12 cellular contexts compared by ENCODE assay signal in the genomic region with DNA sequence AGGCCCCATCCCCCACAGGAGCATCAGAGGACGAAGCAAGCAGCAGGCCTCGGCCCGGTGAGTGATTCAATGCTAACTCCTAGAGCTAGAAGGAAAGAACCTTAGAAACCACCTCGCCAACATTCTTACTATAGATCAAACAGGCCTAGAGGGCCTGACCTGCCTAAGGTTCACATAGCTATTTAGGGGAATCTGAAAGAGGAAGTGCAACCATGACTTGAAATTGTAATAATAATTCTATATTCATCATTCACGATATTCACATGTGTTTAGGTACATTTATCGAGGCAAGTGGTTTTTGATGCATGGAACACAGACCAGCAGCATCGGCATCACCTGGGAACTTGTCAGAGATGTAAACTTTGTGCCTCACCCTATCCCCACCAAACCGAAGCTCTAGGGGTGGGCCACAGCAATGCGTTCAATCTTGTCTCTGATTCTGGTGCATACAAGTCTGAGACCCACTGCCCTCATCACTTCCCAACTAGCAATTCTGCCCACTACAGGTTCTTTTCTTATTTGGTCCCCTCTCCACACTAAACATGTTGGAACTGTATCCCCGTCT.
DNase-seq lines count a peak whose midpoint lies in the region; ATAC-seq and TF ChIP-seq lines count a peak whose summit lies in the region.
"Had no signal": no experiment of that assay in that cellular context is flagged by ENCODE, and none has a peak within 500 bp of the region (broad histone marks: within the 10 kb centered on the region; RNA-seq: fewer than 3 reads in every experiment).

No MANE protein-coding gene starts in this region.

- intact Hi-C loops in activated CD8-positive, alpha-beta T cell treated with anti-CD3 and anti-CD28 coated beads for 36 hours (cut with micrococcal nuclease) = no loop called here
- intact Hi-C loops in transverse colon (cut with DNase I; ENCODE audit: low total_unique reads) = loop anchor here (1.0 kb wide), 1 partner anchor 30 kb away; no protein-coding TSS in a partner anchor

- H3K27ac Mint-ChIP-seq in activated CD8-positive, alpha-beta T cell treated with anti-CD3 and anti-CD28 coated beads for 36 hours = peak overlapping the region; percentile 6
- H3K27ac Mint-ChIP-seq in activated CD8-positive, alpha-beta T cell treated with anti-CD3 and anti-CD28 coated beads, Interleukin-2, amount 10 ng/mL, durations not matched to agents 7 days and 5 days = no peak overlapping the region

- H3K27me3 ChIP-seq in MM.1S (replicated peaks; ENCODE audit: insufficient read depth, low read length) (no peaks in the 10 kb centered on the region), transverse colon (no peaks in the 10 kb centered on the region)
- H3K27me3 ChIP-seq: esophagus squamous epithelium had no signal

- H3K4me2 ChIP-seq in MM.1S (ENCODE audit: low read depth, low read length) = peak overlapping the region; percentile 73
- H3K4me2 ChIP-seq: A549 had no signal

- TF ChIP-seq POLR2A in transverse colon (IDR thresholded peaks at IDR 0.05) = no peak

- H3F3A ChIP-seq in MM.1S (ENCODE audit: insufficient read depth, low read length) = peaks cover 42% of the 10 kb centered on the region

- no peaks in the 10 kb centered on the region for H4K20me1 ChIP-seq in MM.1S (ENCODE audit: insufficient read depth, low read length)

- H3K9me3 ChIP-seq in MM.1S (replicated peaks; ENCODE audit: insufficient read depth, low read length) = no peaks in the 10 kb centered on the region
- no peaks in the 10 kb centered on the region for H3K9me3 ChIP-seq in transverse colon
- H3K9me3 ChIP-seq: A549, esophagus squamous epithelium had no signal

- no peak for TF ChIP-seq EP300 in transverse colon (IDR thresholded peaks at IDR 0.05; ENCODE audit: low read depth)

- H3K9me3 Mint-ChIP-seq in activated CD8-positive, alpha-beta T cell treated with anti-CD3 and anti-CD28 coated beads for 36 hours = peaks cover 7% of the 10 kb centered on the region
- H3K9me3 Mint-ChIP-seq in activated CD8-positive, alpha-beta T cell treated with anti-CD3 and anti-CD28 coated beads, Interleukin-2, amount 10 ng/mL, durations not matched to agents 7 days and 5 days (ENCODE audit: insufficient read depth) = peaks cover 12% of the 10 kb centered on the region

- H3K4me3 Mint-ChIP-seq in activated CD8-positive, alpha-beta T cell treated with anti-CD3 and anti-CD28 coated beads for 36 hours = no peak overlapping the region
- no peak overlapping the region for H3K4me3 Mint-ChIP-seq in activated CD8-positive, alpha-beta T cell treated with anti-CD3 and anti-CD28 coated beads, Interleukin-2, amount 10 ng/mL, durations not matched to agents 7 days and 5 days

- H3K36me3 ChIP-seq in MM.1S (replicated peaks; ENCODE audit: insufficient read depth, low read length) (no peaks in the 10 kb centered on the region), transverse colon (no peaks in the 10 kb centered on the region)

- DNase-seq in activated CD8-positive, alpha-beta T cell treated with anti-CD3 and anti-CD28 coated beads for 36 hours = peak; percentile 14
- DNase-seq in activated CD8-positive, alpha-beta T cell treated with anti-CD3 and anti-CD28 coated beads, Interleukin-2, amount 10 ng/mL, durations not matched to agents 7 days and 5 days = no peak
- DNase-seq in MM.1S = peak; percentile 95
- peak; percentile 56 for DNase-seq in transverse colon
- no peak for DNase-seq in stimulated activated naive CD4-positive, alpha-beta T cell (lab: John Stamatoyannopoulos, UW)
- no peak for DNase-seq in activated gamma-delta T cell (lab: John Stamatoyannopoulos, UW)
- DNase-seq in activated CD4-positive, alpha-beta T cell treated with anti-CD3 and anti-CD28 coated beads, Interleukin-2, amount 50 U/mL, for 4 hours = no peak
- DNase-seq: esophagus squamous epithelium, mesendoderm had no signal

- H3K4me1 ChIP-seq in MM.1S (ENCODE audit: low read length) = peaks cover 50% of the 10 kb centered on the region
- H3K4me1 ChIP-seq in transverse colon = peaks cover 0 to 24% (median 14%) of the 10 kb centered on the region in 4 donors
- H3K4me1 ChIP-seq: A549, esophagus squamous epithelium had no signal

- CTCF ChIA-PET in activated CD8-positive, alpha-beta T cell treated with anti-CD3 and anti-CD28 coated beads for 36 hours (lab: Charles Lee) = no interaction called here
- CTCF ChIA-PET in activated CD8-positive, alpha-beta T cell treated with anti-CD3 and anti-CD28 coated beads, Interleukin-2, amount 10 ng/mL, durations not matched to agents 7 days and 5 days (lab: Charles Lee) = no interaction called here

- 0 out of 2 replicates have a peak, but pooled peaks cover 4% of the 10 kb centered on the region for H3K79me2 ChIP-seq in MM.1S (ENCODE audit: low read length)

- H3K36me3 Mint-ChIP-seq in activated CD8-positive, alpha-beta T cell treated with anti-CD3 and anti-CD28 coated beads for 36 hours (ENCODE audit: low read depth) = peaks cover 21% of the 10 kb centered on the region
- peaks cover 28% of the 10 kb centered on the region for H3K36me3 Mint-ChIP-seq in activated CD8-positive, alpha-beta T cell treated with anti-CD3 and anti-CD28 coated beads, Interleukin-2, amount 10 ng/mL, durations not matched to agents 7 days and 5 days (ENCODE audit: low read depth)

- POLR2A ChIA-PET in activated CD8-positive, alpha-beta T cell treated with anti-CD3 and anti-CD28 coated beads for 36 hours (lab: Charles Lee) = no interaction called here
- POLR2A ChIA-PET in activated CD8-positive, alpha-beta T cell treated with anti-CD3 and anti-CD28 coated beads, Interleukin-2, amount 10 ng/mL, durations not matched to agents 7 days and 5 days (lab: Charles Lee) = no interaction called here

- H3K27ac ChIP-seq in MM.1S (ENCODE audit: low read length) (peak overlapping the region; percentile 97), transverse colon (peak overlapping the region in 2 of 4 donors; percentile 36 to 50)
- H3K27ac ChIP-seq: A549 had no signal

- peaks cover 14% of the 10 kb centered on the region for H3K4me1 Mint-ChIP-seq in activated CD8-positive, alpha-beta T cell treated with anti-CD3 and anti-CD28 coated beads for 36 hours (ENCODE audit: low read depth)
- peaks cover 36% of the 10 kb centered on the region for H3K4me1 Mint-ChIP-seq in activated CD8-positive, alpha-beta T cell treated with anti-CD3 and anti-CD28 coated beads, Interleukin-2, amount 10 ng/mL, durations not matched to agents 7 days and 5 days (ENCODE audit: low read depth)

- peak overlapping the region; percentile 20 for H2AFZ ChIP-seq in MM.1S (ENCODE audit: low read length)

- H3K4me3 ChIP-seq in MM.1S (ENCODE audit: low read length) (peak overlapping the region; percentile 47), transverse colon (no peak overlapping the region)
- H3K4me3 ChIP-seq: A549, esophagus squamous epithelium had no signal

- no peak for TF ChIP-seq CTCF in activated CD8-positive, alpha-beta T cell treated with anti-CD3 and anti-CD28 coated beads for 36 hours (IDR thresholded peaks at IDR 0.05)
- TF ChIP-seq CTCF in MM.1S (IDR thresholded peaks at IDR 0.05; ENCODE audit: low read length) = no peak
- TF ChIP-seq CTCF in transverse colon (IDR thresholded peaks at IDR 0.05) = no peak

- peak overlapping the region; percentile 71 for H3K9ac ChIP-seq in MM.1S (ENCODE audit: low read length)

- peak; percentile 49 for ATAC-seq in activated CD8-positive, alpha-beta T cell treated with anti-CD3 and anti-CD28 coated beads for 36 hours
- no peak for ATAC-seq in activated CD8-positive, alpha-beta T cell treated with anti-CD3 and anti-CD28 coated beads, Interleukin-2, amount 10 ng/mL, durations not matched to agents 7 days and 5 days
- peak; percentile 66 for ATAC-seq in HG02642 (IDR thresholded peaks at IDR 0.05; ENCODE audit: poor library complexity, unreplicated experiment)
- ATAC-seq: A549, Panc1 had no signal

- WGBS in transverse colon (ENCODE audit: low coverage in 1 of 2), 2 donors = 83 to 89% methylated on average over 10 of the region's 10 CpGs

- H3K9me2 ChIP-seq in MM.1S (replicated peaks; ENCODE audit: insufficient read depth, low read length) = no peaks in the 10 kb centered on the region

- H3K27me3 Mint-ChIP-seq in activated CD8-positive, alpha-beta T cell treated with anti-CD3 and anti-CD28 coated beads for 36 hours = no peaks in the 10 kb centered on the region
- no peaks in the 10 kb centered on the region for H3K27me3 Mint-ChIP-seq in activated CD8-positive, alpha-beta T cell treated with anti-CD3 and anti-CD28 coated beads, Interleukin-2, amount 10 ng/mL, durations not matched to agents 7 days and 5 days (ENCODE audit: low read depth)

- in situ Hi-C loops in transverse colon (cut with MboI; ENCODE audit: low pct_ligation_motif_present in 1 of 4, low pct_unique_long_range_greater_than_20kb in 1 of 4, low sequenced_read_pairs in 3 of 4) = no loop called here

Comparison
In these comparisons a context has a peak if more than half of its experiments do, and no peak if none do; other contexts are left out.
1. DNase-seq: peak in activated CD8-positive, alpha-beta T cell treated with anti-CD3 and anti-CD28 coated beads for 36 hours (single experiment), MM.1S (single experiment) and transverse colon (single experiment); none in activated CD8-positive, alpha-beta T cell treated with anti-CD3 and anti-CD28 coated beads, Interleukin-2, amount 10 ng/mL, durations not matched to agents 7 days and 5 days (single experiment), stimulated activated naive CD4-positive, alpha-beta T cell (0 of 6), activated gamma-delta T cell (single experiment) and activated CD4-positive, alpha-beta T cell treated with anti-CD3 and anti-CD28 coated beads, Interleukin-2, amount 50 U/mL, for 4 hours (0 of 2).